Comparison of ENCODE assay signal across 19 cellular contexts in genomic region chr4:173651651-173652282, GRCh38.
DNase-seq lines count a peak whose midpoint lies in the region; ATAC-seq and TF ChIP-seq lines count a peak whose summit lies in the region.
"Had no signal": no experiment of that assay in that cellular context is flagged by ENCODE, and none has a peak within 500 bp of the region (broad histone marks: within the 10 kb centered on the region; RNA-seq: fewer than 3 reads in every experiment).

No MANE protein-coding gene starts in this region.

- no peaks in the 10 kb centered on the region for H3K36me3 Mint-ChIP-seq in activated naive CD4-positive, alpha-beta T cell treated with anti-CD3 and anti-CD28 coated beads for 36 hours (ENCODE audit: low read depth)

- H3K9ac ChIP-seq in muscle layer of colon (ENCODE audit: low read length): no peak overlapping the region
- H3K9ac ChIP-seq: KMS-11 had no signal

- no peak overlapping the region for H3K4me3 Mint-ChIP-seq in activated naive CD4-positive, alpha-beta T cell treated with anti-CD3 and anti-CD28 coated beads for 36 hours

- H3K27ac ChIP-seq in left ventricle myocardium inferior (replicated peaks): peak overlapping the region; percentile 74
- H3K27ac ChIP-seq in muscle layer of colon (ENCODE audit: low read depth, low read length): peak overlapping the region; percentile 43
- peak overlapping the region; percentile 57 to 63 for H3K27ac ChIP-seq in uterus
- H3K27ac ChIP-seq: A549, KMS-11 had no signal

- H3K27me3 ChIP-seq in left ventricle myocardium inferior (ENCODE audit: low read depth) (no peaks in the 10 kb centered on the region), muscle layer of colon (ENCODE audit: control insufficient read depth in 1 of 2, insufficient read depth in 2 of 2, low read length in 2 of 2) (no peaks in the 10 kb centered on the region), uterus (no peaks in the 10 kb centered on the region)
- H3K27me3 ChIP-seq: BE2C had no signal

- no peak for DNase-seq in left ventricle myocardium inferior
- no peak for DNase-seq in Right ventricle myocardium superior
- peak; percentile 48 for DNase-seq in NCI-H748 treated with DMSO at 0.1 percent for 48 hours (lab: John Stamatoyannopoulos, UW)
- no peak for DNase-seq in uterus
- DNase-seq in NOMO-1 treated with DMSO at 0.1 percent for 48 hours (lab: John Stamatoyannopoulos, UW; ENCODE audit: unreplicated experiment): no peak
- no peak for DNase-seq in activated naive CD4-positive, alpha-beta T cell treated with anti-CD3 and anti-CD28 coated beads for 36 hours
- DNase-seq: BE2C, EL, GF-D8, NCI-H1092 treated with DMSO at 0.1 percent for 48 hours, NCI-H1694 treated with DMSO at 0.1 percent for 48 hours, NCI-H2227 treated with DMSO at 0.1 percent for 48 hours, NCI-H510A, NCI-H82, SHP77 had no signal

- intact Hi-C loops in left ventricle myocardium inferior (cut with micrococcal nuclease): no loop called here
- intact Hi-C loops in Right ventricle myocardium superior (cut with DNase I): no loop called here
- intact Hi-C loops in uterus (cut with DNase I; ENCODE audit: low total_unique reads): no loop called here
- intact Hi-C loops in activated naive CD4-positive, alpha-beta T cell treated with anti-CD3 and anti-CD28 coated beads for 36 hours (cut with micrococcal nuclease): no loop called here

- no peak overlapping the region for H3K27ac Mint-ChIP-seq in activated naive CD4-positive, alpha-beta T cell treated with anti-CD3 and anti-CD28 coated beads for 36 hours

- TF ChIP-seq POLR2A in uterus (IDR thresholded peaks at IDR 0.05): no peak

- no peak for TF ChIP-seq CTCF in left ventricle myocardium inferior (IDR thresholded peaks at IDR 0.05; ENCODE audit: borderline replicate concordance)
- no peak for TF ChIP-seq CTCF in uterus (IDR thresholded peaks at IDR 0.05)

- H3K27me3 Mint-ChIP-seq in activated naive CD4-positive, alpha-beta T cell treated with anti-CD3 and anti-CD28 coated beads for 36 hours (ENCODE audit: low read depth): peaks cover 3% of the 10 kb centered on the region

- H3K36me3 ChIP-seq in left ventricle myocardium inferior (no peaks in the 10 kb centered on the region), muscle layer of colon (ENCODE audit: insufficient read depth, low read length) (no peaks in the 10 kb centered on the region), uterus (no peaks in the 10 kb centered on the region)
- H3K36me3 ChIP-seq: BE2C had no signal

- ATAC-seq in Right ventricle myocardium superior (ENCODE audit: poor library complexity): no peak
- ATAC-seq in HG02678 (IDR thresholded peaks at IDR 0.05; ENCODE audit: unreplicated experiment): no peak
- ATAC-seq: A549 had no signal

- CTCF ChIA-PET in activated naive CD4-positive, alpha-beta T cell treated with anti-CD3 and anti-CD28 coated beads for 36 hours (lab: Charles Lee): no interaction called here

- H3K9me3 ChIP-seq in left ventricle myocardium inferior (replicated peaks) (no peaks in the 10 kb centered on the region), muscle layer of colon (ENCODE audit: low read length) (peaks cover 3% of the 10 kb centered on the region), uterus (no peaks in the 10 kb centered on the region)
- H3K9me3 ChIP-seq: A549, BE2C had no signal

- H3K4me1 ChIP-seq in left ventricle myocardium inferior (peaks cover 9% of the 10 kb centered on the region), muscle layer of colon (ENCODE audit: insufficient read depth, low read length) (peaks cover 12% of the 10 kb centered on the region), uterus (no peaks in the 10 kb centered on the region)
- H3K4me1 ChIP-seq: A549 had no signal

- H3K4me3 ChIP-seq in left ventricle myocardium inferior: no peak overlapping the region
- no peak overlapping the region for H3K4me3 ChIP-seq in muscle layer of colon (ENCODE audit: low read depth in 1 of 2, low read length in 2 of 2)
- no peak overlapping the region for H3K4me3 ChIP-seq in uterus
- H3K4me3 ChIP-seq: A549 had no signal

- no peaks in the 10 kb centered on the region for H3K4me1 Mint-ChIP-seq in activated naive CD4-positive, alpha-beta T cell treated with anti-CD3 and anti-CD28 coated beads for 36 hours (ENCODE audit: low read depth)

- no peaks in the 10 kb centered on the region for H3K9me3 Mint-ChIP-seq in activated naive CD4-positive, alpha-beta T cell treated with anti-CD3 and anti-CD28 coated beads for 36 hours
